In genomic region chr13:98986226-98986846, GRCh38 we compare ENCODE assay signal across 1 cellular context.
TF ChIP-seq lines count a peak whose summit lies in the region.

No MANE protein-coding gene starts in this region.

TF ChIP-seq in K562, 482 proteins besides CTCF, POLR2A, EP300 and RAD21:
- TF ChIP-seq, protein P1, sequence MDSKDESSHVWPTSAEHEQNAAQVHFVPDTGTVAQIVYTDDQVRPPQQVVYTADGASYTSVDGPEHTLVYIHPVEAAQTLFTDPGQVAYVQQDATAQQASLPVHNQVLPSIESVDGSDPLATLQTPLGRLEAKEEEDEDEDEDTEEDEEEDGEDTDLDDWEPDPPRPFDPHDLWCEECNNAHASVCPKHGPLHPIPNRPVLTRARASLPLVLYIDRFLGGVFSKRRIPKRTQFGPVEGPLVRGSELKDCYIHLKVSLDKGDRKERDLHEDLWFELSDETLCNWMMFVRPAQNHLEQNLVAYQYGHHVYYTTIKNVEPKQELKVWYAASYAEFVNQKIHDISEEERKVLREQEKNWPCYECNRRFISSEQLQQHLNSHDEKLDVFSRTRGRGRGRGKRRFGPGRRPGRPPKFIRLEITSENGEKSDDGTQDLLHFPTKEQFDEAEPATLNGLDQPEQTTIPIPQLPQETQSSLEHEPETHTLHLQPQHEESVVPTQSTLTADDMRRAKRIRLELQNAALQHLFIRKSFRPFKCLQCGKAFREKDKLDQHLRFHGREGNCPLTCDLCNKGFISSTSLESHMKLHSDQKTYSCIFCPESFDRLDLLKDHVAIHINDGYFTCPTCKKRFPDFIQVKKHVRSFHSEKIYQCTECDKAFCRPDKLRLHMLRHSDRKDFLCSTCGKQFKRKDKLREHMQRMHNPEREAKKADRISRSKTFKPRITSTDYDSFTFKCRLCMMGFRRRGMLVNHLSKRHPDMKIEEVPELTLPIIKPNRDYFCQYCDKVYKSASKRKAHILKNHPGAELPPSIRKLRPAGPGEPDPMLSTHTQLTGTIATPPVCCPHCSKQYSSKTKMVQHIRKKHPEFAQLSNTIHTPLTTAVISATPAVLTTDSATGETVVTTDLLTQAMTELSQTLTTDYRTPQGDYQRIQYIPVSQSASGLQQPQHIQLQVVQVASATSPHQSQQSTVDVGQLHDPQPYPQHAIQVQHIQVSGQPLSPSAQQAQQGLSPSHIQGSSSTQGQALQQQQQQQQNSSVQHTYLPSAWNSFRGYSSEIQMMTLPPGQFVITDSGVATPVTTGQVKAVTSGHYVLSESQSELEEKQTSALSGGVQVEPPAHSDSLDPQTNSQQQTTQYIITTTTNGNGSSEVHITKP (IDR thresholded peaks at IDR 0.05; ENCODE audit: partially characterized antibody) = peak; percentile 67
- TF ChIP-seq, protein P2, sequence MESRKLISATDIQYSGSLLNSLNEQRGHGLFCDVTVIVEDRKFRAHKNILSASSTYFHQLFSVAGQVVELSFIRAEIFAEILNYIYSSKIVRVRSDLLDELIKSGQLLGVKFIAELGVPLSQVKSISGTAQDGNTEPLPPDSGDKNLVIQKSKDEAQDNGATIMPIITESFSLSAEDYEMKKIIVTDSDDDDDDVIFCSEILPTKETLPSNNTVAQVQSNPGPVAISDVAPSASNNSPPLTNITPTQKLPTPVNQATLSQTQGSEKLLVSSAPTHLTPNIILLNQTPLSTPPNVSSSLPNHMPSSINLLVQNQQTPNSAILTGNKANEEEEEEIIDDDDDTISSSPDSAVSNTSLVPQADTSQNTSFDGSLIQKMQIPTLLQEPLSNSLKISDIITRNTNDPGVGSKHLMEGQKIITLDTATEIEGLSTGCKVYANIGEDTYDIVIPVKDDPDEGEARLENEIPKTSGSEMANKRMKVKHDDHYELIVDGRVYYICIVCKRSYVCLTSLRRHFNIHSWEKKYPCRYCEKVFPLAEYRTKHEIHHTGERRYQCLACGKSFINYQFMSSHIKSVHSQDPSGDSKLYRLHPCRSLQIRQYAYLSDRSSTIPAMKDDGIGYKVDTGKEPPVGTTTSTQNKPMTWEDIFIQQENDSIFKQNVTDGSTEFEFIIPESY (CRISPR knock-in tag; IDR thresholded peaks at IDR 0.05) = peak; percentile 77
- TF ChIP-seq ZKSCAN1 (IDR thresholded peaks at IDR 0.05; ENCODE audit: low read depth, low read length) = no peak
- no peak for TF ChIP-seq NR2C2 (CRISPR knock-in tag; IDR thresholded peaks at IDR 0.05)
- TF ChIP-seq NR2C2 (tag; IDR thresholded peaks at IDR 0.05) = no peak
